ENCODE assay signal across 19 cellular contexts in genomic region chr3:189927975-189928895, GRCh38.
DNase-seq lines count a peak whose midpoint lies in the region; ATAC-seq and TF ChIP-seq lines count a peak whose summit lies in the region.
"Had no signal": no experiment of that assay in that cellular context is flagged by ENCODE, and none has a peak within 500 bp of the region (broad histone marks: within the 10 kb centered on the region; RNA-seq: fewer than 3 reads in every experiment).

No MANE protein-coding gene starts in this region.

- no peak for DNase-seq in activated CD4-positive, alpha-beta T cell treated with anti-CD3 and anti-CD28 coated beads for 36 hours
- DNase-seq in activated CD4-positive, alpha-beta T cell treated with anti-CD3 and anti-CD28 coated beads, Interleukin-2, amount 50 U/mL, for 48 hours = no peak
- DNase-seq in Panc1 (ENCODE audit: low read depth, low spot score) (no peak), breast epithelium (ENCODE audit: low spot score in 2 of 2) (peak in 1 of 2 donors; percentile 42), hippocampal formation (lab: John Stamatoyannopoulos, UW) (no peak)
- DNase-seq in stimulated activated naive CD8-positive, alpha-beta T cell treated with anti-CD3 and anti-CD28 coated beads, Interleukin-15, Interleukin-2, amounts not matched to agents 100 U/mL and 50 U/mL, for 24 hours = no peak
- no peak for DNase-seq in stimulated activated naive CD4-positive, alpha-beta T cell treated with Interleukin-2 at 50 U/mL for 16 hours (lab: John Stamatoyannopoulos, UW)
- DNase-seq: activated CD8-positive, alpha-beta memory T cell treated with anti-CD3 and anti-CD28 coated beads, Interleukin-2, amount 50 U/mL, for 48 hours; amniotic stem cell; C1 segment of cervical spinal cord; DMS153; left ventricle myocardium superior; NCI-H187 treated with DMSO at 0.1 percent for 48 hours; NCI-H510A; ovary had no signal

- TF ChIP-seq POLR2A in breast epithelium (IDR thresholded peaks at IDR 0.05) = no peak

- BruUV-seq in Panc1 (replicated peaks; lab: Mats Ljungman, UMichigan) = no TSS peak

- in situ Hi-C loops in Panc1 (cut with HindIII; ENCODE audit: low pct_unique_long_range_greater_than_20kb, low sequenced_read_pairs) = no loop called here

- POLR2A ChIA-PET in activated CD4-positive, alpha-beta T cell treated with anti-CD3 and anti-CD28 coated beads for 36 hours (lab: Charles Lee) = interaction anchor here (0.6 kb wide), 1 partner anchor 725 kb away, joined by 14 read pairs; no protein-coding TSS in a partner anchor
- POLR2A ChIA-PET in Panc1 (lab: Charles Lee) = no interaction called here

- H3K27me3 ChIP-seq in Panc1 (ENCODE audit: control insufficient read depth, insufficient read depth, low read length) = no peaks in the 10 kb centered on the region
- no peaks in the 10 kb centered on the region for H3K27me3 ChIP-seq in breast epithelium
- H3K27me3 ChIP-seq: gastroesophageal sphincter, ovary, tibial nerve had no signal

- TF ChIP-seq CTCF in Panc1 (IDR thresholded peaks at IDR 0.05) (no peak), breast epithelium (IDR thresholded peaks at IDR 0.05) (no peak)

- H3K36me3 ChIP-seq in Panc1 (ENCODE audit: control insufficient read depth, insufficient read depth, low read length) (no peaks in the 10 kb centered on the region), breast epithelium (no peaks in the 10 kb centered on the region)
- H3K36me3 ChIP-seq: gastroesophageal sphincter, ovary, tibial nerve had no signal

- H3K9me3 ChIP-seq in Panc1 (ENCODE audit: control insufficient read depth, insufficient read depth, low read depth, low read length) = no peaks in the 10 kb centered on the region
- no peaks in the 10 kb centered on the region for H3K9me3 ChIP-seq in breast epithelium
- H3K9me3 ChIP-seq: gastroesophageal sphincter, ovary had no signal

- H3K27ac ChIP-seq in Panc1 (ENCODE audit: low read length) (no peak overlapping the region), breast epithelium (peak overlapping the region; percentile 36 to 56)
- H3K27ac ChIP-seq: gastroesophageal sphincter, ovary, tibial nerve had no signal

- H3K27ac Mint-ChIP-seq in activated CD4-positive, alpha-beta T cell treated with anti-CD3 and anti-CD28 coated beads for 36 hours = peak overlapping the region; percentile 79
- H3K27ac Mint-ChIP-seq: WTC11 had no signal

- intact Hi-C loops in activated CD4-positive, alpha-beta T cell treated with anti-CD3 and anti-CD28 coated beads for 36 hours (cut with DNase I, micrococcal nuclease) = loop anchor here (1.0 to 2.0 kb wide), 3 partner anchors 17 to 399 kb away; no protein-coding TSS in a partner anchor
- intact Hi-C loops in Panc1 (cut with micrococcal nuclease; ENCODE audit: unreplicated experiment) (no loop called here), breast epithelium (cut with DNase I; ENCODE audit: low total_unique reads) (no loop called here)

- ATAC-seq in activated CD4-positive, alpha-beta T cell treated with anti-CD3 and anti-CD28 coated beads for 36 hours = peak; percentile 91
- ATAC-seq in Panc1 (0 out of 2 replicates have a peak, but pooled peaks have one; percentile 12), HG02852 (IDR thresholded peaks at IDR 0.05; ENCODE audit: unreplicated experiment) (no peak)
- ATAC-seq in stimulated activated naive CD8-positive, alpha-beta T cell treated with anti-CD3 and anti-CD28 coated beads, Interleukin-15, Interleukin-2, amounts not matched to agents 100 U/mL and 50 U/mL, for 24 hours = peak; percentile 95
- ATAC-seq: gastroesophageal sphincter, left ventricle myocardium superior, WTC11 had no signal

- CTCF ChIA-PET in activated CD4-positive, alpha-beta T cell treated with anti-CD3 and anti-CD28 coated beads for 36 hours (lab: Charles Lee) = interaction anchor here (0.6 to 1.9 kb wide), 6 partner anchors 21 to 651 kb away, joined by 3 to 6 read pairs (median 4); no protein-coding TSS in a partner anchor
- CTCF ChIA-PET in Panc1 (lab: Charles Lee) = no interaction called here

- H3K4me3 ChIP-seq in Panc1 (ENCODE audit: low read depth in 2 of 2, low read length in 2 of 2) = no peak overlapping the region
- H3K4me3 ChIP-seq in breast epithelium = no peak overlapping the region
- H3K4me3 ChIP-seq: gastroesophageal sphincter, ovary, tibial nerve had no signal

- H3K4me3 Mint-ChIP-seq in activated CD4-positive, alpha-beta T cell treated with anti-CD3 and anti-CD28 coated beads for 36 hours = no peak overlapping the region
- H3K4me3 Mint-ChIP-seq: WTC11 had no signal

- peaks cover 26% of the 10 kb centered on the region for H3K4me1 Mint-ChIP-seq in activated CD4-positive, alpha-beta T cell treated with anti-CD3 and anti-CD28 coated beads for 36 hours

- no peaks in the 10 kb centered on the region for H3K9me3 Mint-ChIP-seq in activated CD4-positive, alpha-beta T cell treated with anti-CD3 and anti-CD28 coated beads for 36 hours (ENCODE audit: low read depth)
- H3K9me3 Mint-ChIP-seq: WTC11 had no signal

- H3K27me3 Mint-ChIP-seq in activated CD4-positive, alpha-beta T cell treated with anti-CD3 and anti-CD28 coated beads for 36 hours = peaks cover 2% of the 10 kb centered on the region

- no peaks in the 10 kb centered on the region for H3K4me1 ChIP-seq in Panc1 (ENCODE audit: control insufficient read depth, insufficient read depth, low read length)
- H3K4me1 ChIP-seq in breast epithelium = no peaks in the 10 kb centered on the region
- H3K4me1 ChIP-seq: gastroesophageal sphincter, tibial nerve had no signal

- no peaks in the 10 kb centered on the region for H3K36me3 Mint-ChIP-seq in activated CD4-positive, alpha-beta T cell treated with anti-CD3 and anti-CD28 coated beads for 36 hours (ENCODE audit: low read depth)
- H3K36me3 Mint-ChIP-seq: WTC11 had no signal

Comparison
In these comparisons a context has a peak if more than half of its experiments do, and no peak if none do; other contexts are left out.
1. intact Hi-C loops: an anchor here in activated CD4-positive, alpha-beta T cell treated with anti-CD3 and anti-CD28 coated beads for 36 hours (1.0 to 2.0 kb wide); none called in Panc1 and breast epithelium.